8 cellular contexts compared by ENCODE assay signal in the genomic region with DNA sequence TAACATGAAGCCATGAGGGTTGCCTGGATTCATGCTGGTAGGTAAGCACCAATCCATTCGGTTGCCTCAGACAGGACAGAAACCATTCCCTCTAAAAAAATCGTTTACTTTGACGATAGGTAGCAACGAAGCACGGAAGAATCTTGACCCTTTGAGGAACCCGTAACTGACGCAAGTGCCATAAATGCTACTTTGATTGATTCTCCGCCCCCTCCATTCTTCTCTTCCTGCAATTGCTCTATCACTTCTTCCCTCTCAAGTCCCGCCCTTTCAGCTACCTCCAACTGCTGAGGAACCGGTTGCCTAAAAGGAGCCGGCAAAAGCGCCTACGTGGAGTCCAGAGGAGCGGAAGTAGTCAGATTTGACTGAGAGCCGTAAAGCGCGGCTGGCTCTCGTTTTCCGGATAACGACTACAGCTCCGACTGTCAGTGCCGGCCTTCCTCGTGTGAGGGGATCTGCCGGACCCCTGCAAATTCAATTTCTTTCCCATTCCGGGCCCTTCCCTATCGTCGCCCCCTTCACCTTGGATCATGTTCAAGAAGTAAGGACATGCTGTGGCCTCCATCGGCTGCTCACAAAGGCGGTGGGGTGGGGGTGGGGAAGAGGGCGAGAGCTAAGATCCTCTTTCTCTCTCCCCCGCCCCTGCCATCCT. TPM values are rescaled to one million over a fixed set of nuclear protein-coding genes. Genes with fewer than 3 reads are reported as not detected.
DNase-seq lines count a peak whose midpoint lies in the region; ATAC-seq and FAIRE-seq lines count a peak whose summit lies in the region.

A gene with protein sequence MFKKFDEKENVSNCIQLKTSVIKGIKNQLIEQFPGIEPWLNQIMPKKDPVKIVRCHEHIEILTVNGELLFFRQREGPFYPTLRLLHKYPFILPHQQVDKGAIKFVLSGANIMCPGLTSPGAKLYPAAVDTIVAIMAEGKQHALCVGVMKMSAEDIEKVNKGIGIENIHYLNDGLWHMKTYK (plus strand): TSS at position 395 of the 652 bp plus-strand sequence. CDS start 136 bp downstream, at position 531.

- FAIRE-seq in colon (lab: Jason Lieb, UNC) = peak; percentile 53

- DNase-seq in AML-193 (lab: John Stamatoyannopoulos, UW) = peak; percentile 78 to 87
- peak; percentile 90 for DNase-seq in NCI-H510A (lab: John Stamatoyannopoulos, UW)
- DNase-seq in activated CD4-positive, alpha-beta T cell treated with anti-CD3 and anti-CD28 coated beads for 36 hours = peak; percentile 87
- peak; percentile 95 for DNase-seq in kidney tubule cell (ENCODE audit: low spot score)
- DNase-seq in stimulated activated CD4-positive, alpha-beta T cell treated with anti-CD3 and anti-CD28 coated beads, Interleukin-1b, Interleukin-23, amount 100 ng/mL, for 24 hours (ENCODE audit: low read depth in 4 of 4, low spot score in 1 of 4) = peak; percentile 38 to 56 (median 46)

- peak within 1 kb of the TSS; percentile 96 for H3K4me3 Mint-ChIP-seq in activated CD4-positive, alpha-beta T cell treated with anti-CD3 and anti-CD28 coated beads for 36 hours

- no peaks in the 10 kb centered on the region for H3K27me3 Mint-ChIP-seq in activated CD4-positive, alpha-beta T cell treated with anti-CD3 and anti-CD28 coated beads for 36 hours

- POLR2A ChIA-PET in activated CD4-positive, alpha-beta T cell treated with anti-CD3 and anti-CD28 coated beads for 36 hours (lab: Charles Lee) = interaction anchor here (0.8 to 2.1 kb wide), 3 partner anchors 23 to 135 kb away, joined by 3 to 24 read pairs (median 3); a partner anchor contains a TSS

- intact Hi-C loops in activated CD4-positive, alpha-beta T cell treated with anti-CD3 and anti-CD28 coated beads for 36 hours (cut with DNase I, micrococcal nuclease) = loop anchor here (1.0 kb wide), 4 partner anchors 25 to 106 kb away; a partner anchor contains a TSS

- ATAC-seq in GM19043 (IDR thresholded peaks at IDR 0.05; ENCODE audit: low read depth, unreplicated experiment) = peak; percentile 86
- peak; percentile 95 for ATAC-seq in HG03378 (IDR thresholded peaks at IDR 0.05; ENCODE audit: unreplicated experiment)
- ATAC-seq in activated CD4-positive, alpha-beta T cell treated with anti-CD3 and anti-CD28 coated beads for 36 hours = peak; percentile 98

- CTCF ChIA-PET in activated CD4-positive, alpha-beta T cell treated with anti-CD3 and anti-CD28 coated beads for 36 hours (lab: Charles Lee) = interaction anchor here (0.7 kb wide), 1 partner anchor 46 kb away, joined by 3 read pairs; no protein-coding TSS in a partner anchor

- peaks cover 5% of the 10 kb centered on the region for H3K36me3 Mint-ChIP-seq in activated CD4-positive, alpha-beta T cell treated with anti-CD3 and anti-CD28 coated beads for 36 hours (ENCODE audit: low read depth)

- H3K4me1 Mint-ChIP-seq in activated CD4-positive, alpha-beta T cell treated with anti-CD3 and anti-CD28 coated beads for 36 hours = peaks cover 5% of the 10 kb centered on the region

- peak within 1 kb of the TSS; percentile 97 for H3K27ac Mint-ChIP-seq in activated CD4-positive, alpha-beta T cell treated with anti-CD3 and anti-CD28 coated beads for 36 hours

- no peaks in the 10 kb centered on the region for H3K9me3 Mint-ChIP-seq in activated CD4-positive, alpha-beta T cell treated with anti-CD3 and anti-CD28 coated beads for 36 hours (ENCODE audit: low read depth)

RNA-seq across cellular contexts. Expression of the gene that starts here (rescaled TPM):
- total RNA-seq in activated CD4-positive, alpha-beta T cell treated with anti-CD3 and anti-CD28 coated beads for 36 hours = 10 to 100 TPM; 47.8 to 73.3 TPM

Comparison
In these comparisons a context has a peak if more than half of its experiments do, and no peak if none do; other contexts are left out.
1. Peak in every context shown above with its lines: DNase-seq and ATAC-seq.